In genomic region chr4:142397364-142397991, GRCh38 we compare ENCODE assay signal across 1 cellular context.
TF ChIP-seq lines count a peak whose summit lies in the region.

No MANE protein-coding gene starts in this region.

TF ChIP-seq in GM12878, 131 proteins besides CTCF, POLR2A, EP300 and RAD21:
- TF ChIP-seq ZBTB33 (IDR thresholded peaks at IDR 0.05) = peak; percentile 27; the same call in 1 of the 2 replicates
